ENCODE assay signal across 8 cellular contexts in the genomic region with DNA sequence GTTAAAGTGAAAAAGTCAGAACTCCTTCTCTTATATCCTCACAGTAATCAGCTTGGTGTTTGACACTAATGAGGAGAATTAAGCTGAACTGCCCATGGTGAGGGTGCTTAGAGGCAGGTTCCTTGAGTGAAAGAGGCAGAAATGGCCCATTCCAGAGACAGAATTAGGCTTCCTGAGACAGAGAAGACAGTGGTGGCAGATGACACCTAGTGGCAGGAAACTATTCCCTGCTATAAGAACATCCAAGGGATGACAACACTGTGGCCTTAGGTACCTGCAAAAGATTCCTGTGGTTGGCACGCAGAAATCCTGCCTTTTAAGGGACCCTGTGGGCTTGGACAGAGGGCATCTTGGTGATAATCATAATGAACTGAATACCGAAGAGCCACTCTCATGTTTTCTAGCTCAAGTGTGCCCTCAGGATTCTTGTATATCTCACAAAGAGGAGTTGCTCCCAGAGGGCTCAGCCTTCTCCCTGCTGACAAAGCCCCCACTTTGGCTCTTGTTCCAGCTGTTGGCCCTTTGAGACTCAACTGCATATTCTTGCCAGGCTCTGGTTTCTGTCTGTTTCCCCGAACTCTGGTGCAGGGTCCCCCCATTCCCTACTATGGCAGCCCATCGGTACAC. TPM values are rescaled to one million over a fixed set of nuclear protein-coding genes. Genes with fewer than 3 reads are reported as not detected.
DNase-seq lines count a peak whose midpoint lies in the region; ATAC-seq and TF ChIP-seq lines count a peak whose summit lies in the region.

No MANE protein-coding gene starts in this region.

- DNase-seq in ELF-1 (ENCODE audit: low read depth, low spot score) (peak; percentile 43), M059J (ENCODE audit: low read depth) (peak; percentile 68), RKO (ENCODE audit: low spot score) (peak; percentile 72), epidermal melanocyte (ENCODE audit: insufficient read length, low spot score) (peak; percentile 52), mesothelial cell of epicardium (ENCODE audit: low spot score in 2 of 2, unreplicated experiment in 2 of 2) (no peak)

- peaks cover 89% of the 10 kb centered on the region for H3K27me3 Mint-ChIP-seq in mesothelial cell of epicardium (ENCODE audit: low read depth)

- TF ChIP-seq CTCF in 22Rv1 (IDR thresholded peaks at IDR 0.05): peak; percentile 83
- TF ChIP-seq CTCF in mesothelial cell of epicardium (IDR thresholded peaks at IDR 0.05; ENCODE audit: unreplicated experiment): peak; percentile 41

- H3K4me3 Mint-ChIP-seq in mesothelial cell of epicardium: no peak overlapping the region

- no peaks in the 10 kb centered on the region for H3K36me3 Mint-ChIP-seq in mesothelial cell of epicardium

- no peak overlapping the region for H3K27ac ChIP-seq in 22Rv1

- no peak overlapping the region for H3K27ac Mint-ChIP-seq in mesothelial cell of epicardium

- no peak for ATAC-seq in HG03571 (IDR thresholded peaks at IDR 0.05; ENCODE audit: unreplicated experiment)
- ATAC-seq in GM18861 (IDR thresholded peaks at IDR 0.05; ENCODE audit: unreplicated experiment): no peak

- H3K4me1 Mint-ChIP-seq in mesothelial cell of epicardium: no peaks in the 10 kb centered on the region

- peaks cover 4% of the 10 kb centered on the region for H3K9me3 Mint-ChIP-seq in mesothelial cell of epicardium

RNA-seq across cellular contexts. Expression of a gene that starts 56.0 kb away (rescaled TPM):
- 0.07 and 0.57 TPM in 2 replicates for total RNA-seq in M059J (2014; rRNA removed; shearing (Covaris generic))
- total RNA-seq in mesothelial cell of epicardium: 0.07 to 0.09 TPM in 2 of 3 replicates, not detected in the other

Comparison
In these comparisons a context has a peak if more than half of its experiments do, and no peak if none do; other contexts are left out.
1. DNase-seq: peak in ELF-1 (single experiment), M059J (single experiment), RKO (single experiment) and epidermal melanocyte (single experiment); none in mesothelial cell of epicardium (0 of 2).